ENCODE assay signal across 1 cellular context in genomic region chr19:40601061-40601973, GRCh38.
TF ChIP-seq lines count a peak whose summit lies in the region.

LTBP4 (plus strand) TSS chr19:40601369; CDS start chr19:40601388, 19 bp downstream.

TF ChIP-seq in K562, 482 proteins besides CTCF, POLR2A, EP300 and RAD21 (continued from another document and continues in another):
- no peak for TF ChIP-seq ELK3 (CRISPR knock-in tag; IDR thresholded peaks at IDR 0.05)
- no peak for TF ChIP-seq ARID3A (IDR thresholded peaks at IDR 0.05; ENCODE audit: borderline replicate concordance, low read depth, low read length)
- no peak for TF ChIP-seq ZBTB26 (CRISPR knock-in tag; IDR thresholded peaks at IDR 0.05)
- no peak for TF ChIP-seq ZNF586 (CRISPR knock-in tag; conservative IDR thresholded peaks at IDR 0.05)
- TF ChIP-seq ARNT (IDR thresholded peaks at IDR 0.05) = no peak
- TF ChIP-seq PRPF4 (IDR thresholded peaks at IDR 0.05; ENCODE audit: insufficient read depth, low read depth, low read length, poor library complexity, severe bottlenecking) = no peak
- no peak for TF ChIP-seq AFF4 (CRISPR knock-in tag; IDR thresholded peaks at IDR 0.05)
- TF ChIP-seq RB1 (IDR thresholded peaks at IDR 0.05; ENCODE audit: low read depth) = no peak; the same call in 1 of the 2 replicates
- no peak for TF ChIP-seq HEY1 (CRISPR knock-in tag; IDR thresholded peaks at IDR 0.05; ENCODE audit: borderline replicate concordance)
- no peak for TF ChIP-seq ZNF609 (CRISPR knock-in tag; IDR thresholded peaks at IDR 0.05; ENCODE audit: borderline replicate concordance)
- TF ChIP-seq ILK (tag; IDR thresholded peaks at IDR 0.05; ENCODE audit: borderline replicate concordance, low read depth) = no peak
- TF ChIP-seq MAFF (IDR thresholded peaks at IDR 0.05; ENCODE audit: low read length) = no peak
- TF ChIP-seq PCBP2 (IDR thresholded peaks at IDR 0.05; ENCODE audit: low read depth, low read length, poor library complexity, severe bottlenecking) = no peak
- no peak for TF ChIP-seq ZNF316 (IDR thresholded peaks at IDR 0.05)
- no peak; the same call in 1 of the 2 replicates for TF ChIP-seq CBX1 (IDR thresholded peaks at IDR 0.05; ENCODE audit: low read depth)
- no peak for TF ChIP-seq PML (IDR thresholded peaks at IDR 0.05; ENCODE audit: low read length)
- no peak for TF ChIP-seq TFE3 (CRISPR knock-in tag; IDR thresholded peaks at IDR 0.05)
- no peak for TF ChIP-seq SMAD3 (CRISPR knock-in tag; conservative IDR thresholded peaks at IDR 0.05)
- no peak for TF ChIP-seq ZNF444 (CRISPR knock-in tag; IDR thresholded peaks at IDR 0.05)
- no peak for TF ChIP-seq ZNF445 (CRISPR knock-in tag; IDR thresholded peaks at IDR 0.05; ENCODE audit: low read depth)
- TF ChIP-seq ZNF740 (CRISPR knock-in tag; IDR thresholded peaks at IDR 0.05) = no peak; the same call in 1 of the 2 replicates
- TF ChIP-seq ZNF740 (tag; IDR thresholded peaks at IDR 0.05) = peak in 1 of 2 experiments; percentile 75; a peak in 2 of 4 replicates
- no peak for TF ChIP-seq CUX1 (CRISPR knock-in tag; IDR thresholded peaks at IDR 0.05)
- TF ChIP-seq NELFE (IDR thresholded peaks at IDR 0.05; ENCODE audit: insufficient read depth, insufficient read length) = no peak
- TF ChIP-seq TAF9B (IDR thresholded peaks at IDR 0.05; ENCODE audit: partially characterized antibody) = no peak
- TF ChIP-seq ZNF695 (CRISPR knock-in tag; IDR thresholded peaks at IDR 0.05) = no peak
- TF ChIP-seq THRAP3 (IDR thresholded peaks at IDR 0.05; ENCODE audit: borderline replicate concordance) = no peak
- no peak for TF ChIP-seq ZNF140 (CRISPR knock-in tag; IDR thresholded peaks at IDR 0.05)
- TF ChIP-seq HMG20B (CRISPR knock-in tag; IDR thresholded peaks at IDR 0.05) = no peak
- TF ChIP-seq E2F8 (IDR thresholded peaks at IDR 0.05; ENCODE audit: low read depth, partially characterized antibody) = no peak
- peak; percentile 16; the same call in 1 of the 2 replicates for TF ChIP-seq SMAD4 (CRISPR knock-in tag; conservative IDR thresholded peaks at IDR 0.05)
- no peak for TF ChIP-seq ZNF3 (CRISPR knock-in tag; IDR thresholded peaks at IDR 0.05)
- no peak for TF ChIP-seq SOX6 (IDR thresholded peaks at IDR 0.05)
- TF ChIP-seq ZKSCAN1 (IDR thresholded peaks at IDR 0.05; ENCODE audit: low read depth, low read length) = no peak
- TF ChIP-seq BACH1 (tag; IDR thresholded peaks at IDR 0.05) = no peak
- TF ChIP-seq TCFL5 (CRISPR knock-in tag; conservative IDR thresholded peaks at IDR 0.05) = no peak
- TF ChIP-seq ZZZ3 (IDR thresholded peaks at IDR 0.05) = no peak
